In the genomic region with DNA sequence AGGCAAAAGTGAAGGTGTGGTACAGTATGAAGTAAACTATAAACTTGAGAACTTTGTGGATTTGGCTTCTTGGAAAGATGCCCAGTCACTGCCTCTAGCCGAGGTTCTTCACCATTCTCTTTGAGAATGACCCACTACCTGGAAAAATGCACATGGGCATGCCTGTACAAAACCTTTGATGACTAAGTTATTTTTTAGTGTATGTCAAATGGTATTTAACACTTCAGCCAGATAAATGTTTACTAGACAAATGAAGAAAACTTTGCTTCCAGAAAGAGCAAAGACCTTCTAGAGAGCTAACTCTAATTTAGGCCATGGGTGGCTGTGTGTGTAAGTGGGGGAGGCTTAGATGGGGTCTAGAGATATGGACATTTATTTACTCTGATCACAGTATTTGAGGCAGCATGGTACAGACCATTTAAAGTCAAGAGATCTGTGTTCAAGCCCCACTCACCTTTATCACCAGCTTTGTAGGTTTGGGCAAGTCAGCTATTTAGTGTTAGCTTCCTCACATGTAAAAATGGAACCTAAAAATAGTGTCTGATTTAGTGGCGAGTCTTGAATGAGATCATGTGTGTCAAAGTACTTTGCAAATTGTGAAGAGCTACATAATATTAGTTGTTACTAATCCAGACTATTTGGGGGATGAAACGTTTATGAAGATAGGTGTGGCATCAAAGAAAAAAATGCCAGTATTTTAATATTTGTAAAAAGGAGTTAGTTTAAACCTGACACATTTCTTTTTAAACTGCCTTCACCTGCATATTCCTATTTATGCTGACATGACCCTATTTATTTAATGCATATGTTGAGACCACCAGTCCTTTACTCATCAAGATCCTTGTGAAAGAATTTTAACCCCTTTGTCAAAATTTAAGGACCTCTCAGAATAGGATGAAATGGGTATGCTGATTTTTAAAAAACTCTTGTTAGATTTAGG, we compare ENCODE assay signal across 1 cellular context.
TF ChIP-seq lines count a peak whose summit lies in the region.

No MANE protein-coding gene starts in this region.

TF ChIP-seq in K562, 482 proteins besides CTCF, POLR2A, EP300 and RAD21 (continued from another document and continues in another):
- TF ChIP-seq, protein P1, sequence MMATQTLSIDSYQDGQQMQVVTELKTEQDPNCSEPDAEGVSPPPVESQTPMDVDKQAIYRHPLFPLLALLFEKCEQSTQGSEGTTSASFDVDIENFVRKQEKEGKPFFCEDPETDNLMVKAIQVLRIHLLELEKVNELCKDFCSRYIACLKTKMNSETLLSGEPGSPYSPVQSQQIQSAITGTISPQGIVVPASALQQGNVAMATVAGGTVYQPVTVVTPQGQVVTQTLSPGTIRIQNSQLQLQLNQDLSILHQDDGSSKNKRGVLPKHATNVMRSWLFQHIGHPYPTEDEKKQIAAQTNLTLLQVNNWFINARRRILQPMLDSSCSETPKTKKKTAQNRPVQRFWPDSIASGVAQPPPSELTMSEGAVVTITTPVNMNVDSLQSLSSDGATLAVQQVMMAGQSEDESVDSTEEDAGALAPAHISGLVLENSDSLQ (IDR thresholded peaks at IDR 0.05), result no peak
- TF ChIP-seq, protein P2, sequence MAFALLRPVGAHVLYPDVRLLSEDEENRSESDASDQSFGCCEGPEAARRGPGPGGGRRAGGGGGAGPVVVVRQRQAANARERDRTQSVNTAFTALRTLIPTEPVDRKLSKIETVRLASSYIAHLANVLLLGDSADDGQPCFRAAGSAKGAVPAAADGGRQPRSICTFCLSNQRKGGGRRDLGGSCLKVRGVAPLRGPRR (CRISPR knock-in tag; IDR thresholded peaks at IDR 0.05), result no peak
- TF ChIP-seq TOE1 (IDR thresholded peaks at IDR 0.05; ENCODE audit: borderline replicate concordance) (no peak), TOE1 (CRISPR knock-in tag; IDR thresholded peaks at IDR 0.05; ENCODE audit: borderline replicate concordance, low read depth) (no peak), RBM34 (IDR thresholded peaks at IDR 0.05; ENCODE audit: borderline replicate concordance, insufficient read depth, low read length) (no peak), MEF2A (IDR thresholded peaks at IDR 0.05; ENCODE audit: control insufficient read depth, low read depth, low read length) (no peak), CBX5 (IDR thresholded peaks at IDR 0.05; ENCODE audit: borderline replicate concordance, low read depth) (no peak), ARID1B (IDR thresholded peaks at IDR 0.05) (peak; percentile 64), CCAR2 (IDR thresholded peaks at IDR 0.05; ENCODE audit: low read depth, low read length) (no peak), KLF16 (IDR thresholded peaks at IDR 0.05) (no peak), KDM4B (IDR thresholded peaks at IDR 0.05; ENCODE audit: borderline replicate concordance in 2 of 2, low read depth in 1 of 2) (no peak), ZNF212 (CRISPR knock-in tag; IDR thresholded peaks at IDR 0.05) (no peak), ZNF507 (tag; conservative IDR thresholded peaks at IDR 0.05) (no peak), NR2C2 (CRISPR knock-in tag; IDR thresholded peaks at IDR 0.05) (no peak), NR2C2 (tag; IDR thresholded peaks at IDR 0.05) (peak; percentile 18; the same call in 1 of the 2 replicates), MAFK (IDR thresholded peaks at IDR 0.05; ENCODE audit: low read length) (peak; percentile 77; the same call in 1 of the 2 replicates), NR1H2 (CRISPR knock-in tag; IDR thresholded peaks at IDR 0.05) (no peak), ELF4 (CRISPR knock-in tag; IDR thresholded peaks at IDR 0.05) (no peak), NFE2 (IDR thresholded peaks at IDR 0.05; ENCODE audit: low read depth) (peak; percentile 79), MIER1 (IDR thresholded peaks at IDR 0.05; ENCODE audit: low read depth) (no peak), EP400 (IDR thresholded peaks at IDR 0.05) (peak; percentile 49; the same call in 1 of the 2 replicates), PURB (CRISPR knock-in tag; IDR thresholded peaks at IDR 0.05; ENCODE audit: low read depth) (no peak), ZNF354B (CRISPR knock-in tag; IDR thresholded peaks at IDR 0.05) (no peak), NFATC3 (IDR thresholded peaks at IDR 0.05) (no peak), ZNF764 (CRISPR knock-in tag; IDR thresholded peaks at IDR 0.05; ENCODE audit: low read depth) (no peak)
- TF ChIP-seq, protein P3, sequence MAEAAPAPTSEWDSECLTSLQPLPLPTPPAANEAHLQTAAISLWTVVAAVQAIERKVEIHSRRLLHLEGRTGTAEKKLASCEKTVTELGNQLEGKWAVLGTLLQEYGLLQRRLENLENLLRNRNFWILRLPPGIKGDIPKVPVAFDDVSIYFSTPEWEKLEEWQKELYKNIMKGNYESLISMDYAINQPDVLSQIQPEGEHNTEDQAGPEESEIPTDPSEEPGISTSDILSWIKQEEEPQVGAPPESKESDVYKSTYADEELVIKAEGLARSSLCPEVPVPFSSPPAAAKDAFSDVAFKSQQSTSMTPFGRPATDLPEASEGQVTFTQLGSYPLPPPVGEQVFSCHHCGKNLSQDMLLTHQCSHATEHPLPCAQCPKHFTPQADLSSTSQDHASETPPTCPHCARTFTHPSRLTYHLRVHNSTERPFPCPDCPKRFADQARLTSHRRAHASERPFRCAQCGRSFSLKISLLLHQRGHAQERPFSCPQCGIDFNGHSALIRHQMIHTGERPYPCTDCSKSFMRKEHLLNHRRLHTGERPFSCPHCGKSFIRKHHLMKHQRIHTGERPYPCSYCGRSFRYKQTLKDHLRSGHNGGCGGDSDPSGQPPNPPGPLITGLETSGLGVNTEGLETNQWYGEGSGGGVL (CRISPR knock-in tag; IDR thresholded peaks at IDR 0.05), result no peak
- TF ChIP-seq, protein P4, sequence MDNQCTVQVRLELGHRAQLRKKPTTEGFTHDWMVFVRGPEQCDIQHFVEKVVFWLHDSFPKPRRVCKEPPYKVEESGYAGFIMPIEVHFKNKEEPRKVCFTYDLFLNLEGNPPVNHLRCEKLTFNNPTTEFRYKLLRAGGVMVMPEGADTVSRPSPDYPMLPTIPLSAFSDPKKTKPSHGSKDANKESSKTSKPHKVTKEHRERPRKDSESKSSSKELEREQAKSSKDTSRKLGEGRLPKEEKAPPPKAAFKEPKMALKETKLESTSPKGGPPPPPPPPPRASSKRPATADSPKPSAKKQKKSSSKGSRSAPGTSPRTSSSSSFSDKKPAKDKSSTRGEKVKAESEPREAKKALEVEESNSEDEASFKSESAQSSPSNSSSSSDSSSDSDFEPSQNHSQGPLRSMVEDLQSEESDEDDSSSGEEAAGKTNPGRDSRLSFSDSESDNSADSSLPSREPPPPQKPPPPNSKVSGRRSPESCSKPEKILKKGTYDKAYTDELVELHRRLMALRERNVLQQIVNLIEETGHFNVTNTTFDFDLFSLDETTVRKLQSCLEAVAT (IDR thresholded peaks at IDR 0.05), result no peak
- TF ChIP-seq, protein P5, sequence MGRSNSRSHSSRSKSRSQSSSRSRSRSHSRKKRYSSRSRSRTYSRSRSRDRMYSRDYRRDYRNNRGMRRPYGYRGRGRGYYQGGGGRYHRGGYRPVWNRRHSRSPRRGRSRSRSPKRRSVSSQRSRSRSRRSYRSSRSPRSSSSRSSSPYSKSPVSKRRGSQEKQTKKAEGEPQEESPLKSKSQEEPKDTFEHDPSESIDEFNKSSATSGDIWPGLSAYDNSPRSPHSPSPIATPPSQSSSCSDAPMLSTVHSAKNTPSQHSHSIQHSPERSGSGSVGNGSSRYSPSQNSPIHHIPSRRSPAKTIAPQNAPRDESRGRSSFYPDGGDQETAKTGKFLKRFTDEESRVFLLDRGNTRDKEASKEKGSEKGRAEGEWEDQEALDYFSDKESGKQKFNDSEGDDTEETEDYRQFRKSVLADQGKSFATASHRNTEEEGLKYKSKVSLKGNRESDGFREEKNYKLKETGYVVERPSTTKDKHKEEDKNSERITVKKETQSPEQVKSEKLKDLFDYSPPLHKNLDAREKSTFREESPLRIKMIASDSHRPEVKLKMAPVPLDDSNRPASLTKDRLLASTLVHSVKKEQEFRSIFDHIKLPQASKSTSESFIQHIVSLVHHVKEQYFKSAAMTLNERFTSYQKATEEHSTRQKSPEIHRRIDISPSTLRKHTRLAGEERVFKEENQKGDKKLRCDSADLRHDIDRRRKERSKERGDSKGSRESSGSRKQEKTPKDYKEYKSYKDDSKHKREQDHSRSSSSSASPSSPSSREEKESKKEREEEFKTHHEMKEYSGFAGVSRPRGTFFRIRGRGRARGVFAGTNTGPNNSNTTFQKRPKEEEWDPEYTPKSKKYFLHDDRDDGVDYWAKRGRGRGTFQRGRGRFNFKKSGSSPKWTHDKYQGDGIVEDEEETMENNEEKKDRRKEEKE (IDR thresholded peaks at IDR 0.05; ENCODE audit: borderline replicate concordance in 1 of 2, control insufficient read depth in 1 of 2, low read depth in 2 of 2, low read length in 1 of 2), result no peak
- TF ChIP-seq, protein P6, sequence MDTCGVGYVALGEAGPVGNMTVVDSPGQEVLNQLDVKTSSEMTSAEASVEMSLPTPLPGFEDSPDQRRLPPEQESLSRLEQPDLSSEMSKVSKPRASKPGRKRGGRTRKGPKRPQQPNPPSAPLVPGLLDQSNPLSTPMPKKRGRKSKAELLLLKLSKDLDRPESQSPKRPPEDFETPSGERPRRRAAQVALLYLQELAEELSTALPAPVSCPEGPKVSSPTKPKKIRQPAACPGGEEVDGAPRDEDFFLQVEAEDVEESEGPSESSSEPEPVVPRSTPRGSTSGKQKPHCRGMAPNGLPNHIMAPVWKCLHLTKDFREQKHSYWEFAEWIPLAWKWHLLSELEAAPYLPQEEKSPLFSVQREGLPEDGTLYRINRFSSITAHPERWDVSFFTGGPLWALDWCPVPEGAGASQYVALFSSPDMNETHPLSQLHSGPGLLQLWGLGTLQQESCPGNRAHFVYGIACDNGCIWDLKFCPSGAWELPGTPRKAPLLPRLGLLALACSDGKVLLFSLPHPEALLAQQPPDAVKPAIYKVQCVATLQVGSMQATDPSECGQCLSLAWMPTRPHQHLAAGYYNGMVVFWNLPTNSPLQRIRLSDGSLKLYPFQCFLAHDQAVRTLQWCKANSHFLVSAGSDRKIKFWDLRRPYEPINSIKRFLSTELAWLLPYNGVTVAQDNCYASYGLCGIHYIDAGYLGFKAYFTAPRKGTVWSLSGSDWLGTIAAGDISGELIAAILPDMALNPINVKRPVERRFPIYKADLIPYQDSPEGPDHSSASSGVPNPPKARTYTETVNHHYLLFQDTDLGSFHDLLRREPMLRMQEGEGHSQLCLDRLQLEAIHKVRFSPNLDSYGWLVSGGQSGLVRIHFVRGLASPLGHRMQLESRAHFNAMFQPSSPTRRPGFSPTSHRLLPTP (IDR thresholded peaks at IDR 0.05; ENCODE audit: borderline replicate concordance, extremely low read depth, insufficient read length), result no peak
- TF ChIP-seq, protein P7, sequence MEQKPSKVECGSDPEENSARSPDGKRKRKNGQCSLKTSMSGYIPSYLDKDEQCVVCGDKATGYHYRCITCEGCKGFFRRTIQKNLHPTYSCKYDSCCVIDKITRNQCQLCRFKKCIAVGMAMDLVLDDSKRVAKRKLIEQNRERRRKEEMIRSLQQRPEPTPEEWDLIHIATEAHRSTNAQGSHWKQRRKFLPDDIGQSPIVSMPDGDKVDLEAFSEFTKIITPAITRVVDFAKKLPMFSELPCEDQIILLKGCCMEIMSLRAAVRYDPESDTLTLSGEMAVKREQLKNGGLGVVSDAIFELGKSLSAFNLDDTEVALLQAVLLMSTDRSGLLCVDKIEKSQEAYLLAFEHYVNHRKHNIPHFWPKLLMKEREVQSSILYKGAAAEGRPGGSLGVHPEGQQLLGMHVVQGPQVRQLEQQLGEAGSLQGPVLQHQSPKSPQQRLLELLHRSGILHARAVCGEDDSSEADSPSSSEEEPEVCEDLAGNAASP (IDR thresholded peaks at IDR 0.05), result no peak
- TF ChIP-seq, protein P8, sequence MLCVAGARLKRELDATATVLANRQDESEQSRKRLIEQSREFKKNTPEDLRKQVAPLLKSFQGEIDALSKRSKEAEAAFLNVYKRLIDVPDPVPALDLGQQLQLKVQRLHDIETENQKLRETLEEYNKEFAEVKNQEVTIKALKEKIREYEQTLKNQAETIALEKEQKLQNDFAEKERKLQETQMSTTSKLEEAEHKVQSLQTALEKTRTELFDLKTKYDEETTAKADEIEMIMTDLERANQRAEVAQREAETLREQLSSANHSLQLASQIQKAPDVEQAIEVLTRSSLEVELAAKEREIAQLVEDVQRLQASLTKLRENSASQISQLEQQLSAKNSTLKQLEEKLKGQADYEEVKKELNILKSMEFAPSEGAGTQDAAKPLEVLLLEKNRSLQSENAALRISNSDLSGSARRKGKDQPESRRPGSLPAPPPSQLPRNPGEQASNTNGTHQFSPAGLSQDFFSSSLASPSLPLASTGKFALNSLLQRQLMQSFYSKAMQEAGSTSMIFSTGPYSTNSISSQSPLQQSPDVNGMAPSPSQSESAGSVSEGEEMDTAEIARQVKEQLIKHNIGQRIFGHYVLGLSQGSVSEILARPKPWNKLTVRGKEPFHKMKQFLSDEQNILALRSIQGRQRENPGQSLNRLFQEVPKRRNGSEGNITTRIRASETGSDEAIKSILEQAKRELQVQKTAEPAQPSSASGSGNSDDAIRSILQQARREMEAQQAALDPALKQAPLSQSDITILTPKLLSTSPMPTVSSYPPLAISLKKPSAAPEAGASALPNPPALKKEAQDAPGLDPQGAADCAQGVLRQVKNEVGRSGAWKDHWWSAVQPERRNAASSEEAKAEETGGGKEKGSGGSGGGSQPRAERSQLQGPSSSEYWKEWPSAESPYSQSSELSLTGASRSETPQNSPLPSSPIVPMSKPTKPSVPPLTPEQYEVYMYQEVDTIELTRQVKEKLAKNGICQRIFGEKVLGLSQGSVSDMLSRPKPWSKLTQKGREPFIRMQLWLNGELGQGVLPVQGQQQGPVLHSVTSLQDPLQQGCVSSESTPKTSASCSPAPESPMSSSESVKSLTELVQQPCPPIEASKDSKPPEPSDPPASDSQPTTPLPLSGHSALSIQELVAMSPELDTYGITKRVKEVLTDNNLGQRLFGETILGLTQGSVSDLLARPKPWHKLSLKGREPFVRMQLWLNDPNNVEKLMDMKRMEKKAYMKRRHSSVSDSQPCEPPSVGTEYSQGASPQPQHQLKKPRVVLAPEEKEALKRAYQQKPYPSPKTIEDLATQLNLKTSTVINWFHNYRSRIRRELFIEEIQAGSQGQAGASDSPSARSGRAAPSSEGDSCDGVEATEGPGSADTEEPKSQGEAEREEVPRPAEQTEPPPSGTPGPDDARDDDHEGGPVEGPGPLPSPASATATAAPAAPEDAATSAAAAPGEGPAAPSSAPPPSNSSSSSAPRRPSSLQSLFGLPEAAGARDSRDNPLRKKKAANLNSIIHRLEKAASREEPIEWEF (CRISPR knock-in tag; IDR thresholded peaks at IDR 0.05), result peak; percentile 67; the same call in 1 of the 2 replicates
- TF ChIP-seq, protein P9, sequence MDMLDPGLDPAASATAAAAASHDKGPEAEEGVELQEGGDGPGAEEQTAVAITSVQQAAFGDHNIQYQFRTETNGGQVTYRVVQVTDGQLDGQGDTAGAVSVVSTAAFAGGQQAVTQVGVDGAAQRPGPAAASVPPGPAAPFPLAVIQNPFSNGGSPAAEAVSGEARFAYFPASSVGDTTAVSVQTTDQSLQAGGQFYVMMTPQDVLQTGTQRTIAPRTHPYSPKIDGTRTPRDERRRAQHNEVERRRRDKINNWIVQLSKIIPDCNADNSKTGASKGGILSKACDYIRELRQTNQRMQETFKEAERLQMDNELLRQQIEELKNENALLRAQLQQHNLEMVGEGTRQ (CRISPR knock-in tag; IDR thresholded peaks at IDR 0.05), result no peak
- TF ChIP-seq, protein P10, sequence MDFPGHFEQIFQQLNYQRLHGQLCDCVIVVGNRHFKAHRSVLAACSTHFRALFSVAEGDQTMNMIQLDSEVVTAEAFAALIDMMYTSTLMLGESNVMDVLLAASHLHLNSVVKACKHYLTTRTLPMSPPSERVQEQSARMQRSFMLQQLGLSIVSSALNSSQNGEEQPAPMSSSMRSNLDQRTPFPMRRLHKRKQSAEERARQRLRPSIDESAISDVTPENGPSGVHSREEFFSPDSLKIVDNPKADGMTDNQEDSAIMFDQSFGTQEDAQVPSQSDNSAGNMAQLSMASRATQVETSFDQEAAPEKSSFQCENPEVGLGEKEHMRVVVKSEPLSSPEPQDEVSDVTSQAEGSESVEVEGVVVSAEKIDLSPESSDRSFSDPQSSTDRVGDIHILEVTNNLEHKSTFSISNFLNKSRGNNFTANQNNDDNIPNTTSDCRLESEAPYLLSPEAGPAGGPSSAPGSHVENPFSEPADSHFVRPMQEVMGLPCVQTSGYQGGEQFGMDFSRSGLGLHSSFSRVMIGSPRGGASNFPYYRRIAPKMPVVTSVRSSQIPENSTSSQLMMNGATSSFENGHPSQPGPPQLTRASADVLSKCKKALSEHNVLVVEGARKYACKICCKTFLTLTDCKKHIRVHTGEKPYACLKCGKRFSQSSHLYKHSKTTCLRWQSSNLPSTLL (IDR thresholded peaks at IDR 0.05), result no peak
